ENCODE assay signal across 20 cellular contexts in the genomic region with DNA sequence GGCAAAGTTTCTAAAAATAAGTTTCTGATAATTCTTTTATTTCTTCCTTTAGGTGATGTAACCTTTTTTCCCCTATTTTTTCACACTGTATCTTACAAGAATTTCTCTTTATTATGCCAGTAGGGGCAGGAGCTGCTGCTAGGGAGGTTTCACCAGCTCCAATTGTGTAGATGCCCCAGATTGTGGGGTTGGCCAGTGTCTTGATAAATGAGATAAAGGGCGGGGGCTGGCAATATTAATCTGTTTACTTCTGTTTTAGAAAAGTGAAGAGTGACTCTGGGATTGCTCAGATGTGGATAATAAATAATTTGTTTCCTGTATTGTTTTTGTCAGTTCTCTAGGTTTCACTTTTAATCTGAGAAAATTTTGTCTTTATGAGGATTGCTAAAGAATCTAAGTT.
"Had no signal": no experiment of that assay in that cellular context is flagged by ENCODE, and none has a peak within 500 bp of the region (broad histone marks: within the 10 kb centered on the region; RNA-seq: fewer than 3 reads in every experiment).

No MANE protein-coding gene starts in this region.

- H3K36me3 Mint-ChIP-seq: naive thymus-derived CD4-positive, alpha-beta T cell; stimulated activated effector memory CD8-positive, alpha-beta T cell treated with anti-CD3 and anti-CD28 coated beads, Interleukin-12 subunit alpha, Interleukin-12 subunit beta, amount 100 ng/mL, for 72 hours; type B pancreatic cell had no signal

- DNase-seq: dermis blood vessel endothelial cell; gastrocnemius medialis; heart right ventricle; hypothalamus; kidney glomerular epithelial cell; mesendoderm; naive thymus-derived CD4-positive, alpha-beta T cell; nephron progenitor cell; psoas muscle; retina; right lobe of liver; stimulated activated CD4-positive, alpha-beta T cell treated with anti-CD3 and anti-CD28 coated beads, Interleukin-4, amount 100 ng/mL, for 1 hour; stimulated activated CD8-positive, alpha-beta memory T cell treated with anti-CD3 and anti-CD28 coated beads, Interleukin-4, amount 100 ng/mL, for 48 hours; stimulated activated naive CD8-positive, alpha-beta T cell treated with anti-CD3 and anti-CD28 coated beads, Interleukin-15, Interleukin-2, amounts not matched to agents 100 U/mL and 50 U/mL, for 24 hours; thyroid gland had no signal

- H3K4me3 Mint-ChIP-seq: naive thymus-derived CD4-positive, alpha-beta T cell; nephron progenitor cell; stimulated activated effector memory CD8-positive, alpha-beta T cell treated with anti-CD3 and anti-CD28 coated beads, Interleukin-12 subunit alpha, Interleukin-12 subunit beta, amount 100 ng/mL, for 72 hours; type B pancreatic cell had no signal

- H3K27me3 ChIP-seq: gastrocnemius medialis, heart right ventricle, neutrophil, right lobe of liver, suprapubic skin, thyroid gland had no signal

- H3K27me3 Mint-ChIP-seq: naive thymus-derived CD4-positive, alpha-beta T cell had no signal

- H3K27ac ChIP-seq: gastrocnemius medialis, heart right ventricle, neutrophil, psoas muscle, right lobe of liver, suprapubic skin, thyroid gland had no signal

- H3K36me3 ChIP-seq: gastrocnemius medialis, heart right ventricle, neutrophil, right lobe of liver, suprapubic skin, thyroid gland had no signal

- H3K4me3 ChIP-seq: gastrocnemius medialis, heart right ventricle, psoas muscle, right lobe of liver, suprapubic skin, thyroid gland had no signal

- H3K9me3 Mint-ChIP-seq: nephron progenitor cell; stimulated activated effector memory CD8-positive, alpha-beta T cell treated with anti-CD3 and anti-CD28 coated beads, Interleukin-12 subunit alpha, Interleukin-12 subunit beta, amount 100 ng/mL, for 72 hours; type B pancreatic cell had no signal

- ATAC-seq: esophagus mucosa; gastrocnemius medialis; heart right ventricle; naive thymus-derived CD4-positive, alpha-beta T cell; psoas muscle; right lobe of liver; stimulated activated effector memory CD8-positive, alpha-beta T cell treated with anti-CD3 and anti-CD28 coated beads, Interleukin-12 subunit alpha, Interleukin-12 subunit beta, amount 100 ng/mL, for 72 hours; stimulated activated naive CD8-positive, alpha-beta T cell treated with anti-CD3 and anti-CD28 coated beads, Interleukin-15, Interleukin-2, amounts not matched to agents 100 U/mL and 50 U/mL, for 24 hours had no signal

- H3K27ac Mint-ChIP-seq: naive thymus-derived CD4-positive, alpha-beta T cell; nephron progenitor cell; stimulated activated effector memory CD8-positive, alpha-beta T cell treated with anti-CD3 and anti-CD28 coated beads, Interleukin-12 subunit alpha, Interleukin-12 subunit beta, amount 100 ng/mL, for 72 hours; type B pancreatic cell had no signal

- H3K4me1 Mint-ChIP-seq: stimulated activated effector memory CD8-positive, alpha-beta T cell treated with anti-CD3 and anti-CD28 coated beads, Interleukin-12 subunit alpha, Interleukin-12 subunit beta, amount 100 ng/mL, for 72 hours had no signal

- H3K4me1 ChIP-seq: gastrocnemius medialis, heart right ventricle, psoas muscle, right lobe of liver, suprapubic skin, thyroid gland had no signal
